Comparison of ENCODE assay signal across 21 cellular contexts in the genomic region with DNA sequence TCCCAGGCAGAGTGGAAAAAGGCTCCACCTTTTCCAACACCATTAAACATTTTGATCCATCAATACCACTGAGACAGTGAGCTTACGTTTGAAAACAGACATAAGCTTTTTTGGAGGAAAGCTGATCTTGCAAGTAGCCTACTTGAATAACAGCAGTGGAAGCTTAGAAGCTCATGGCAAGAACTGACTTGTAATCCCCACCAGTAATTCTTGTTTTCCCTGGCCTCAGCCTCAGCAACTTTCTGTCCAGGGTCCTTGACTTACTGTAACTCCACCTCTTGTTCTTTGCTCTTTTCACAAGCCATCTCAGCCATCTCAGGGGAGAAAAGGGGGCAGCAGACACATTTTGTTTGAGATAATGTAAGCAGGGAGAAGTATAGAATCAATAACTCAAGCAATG. TPM values are rescaled to one million over a fixed set of nuclear protein-coding genes. Genes with fewer than 3 reads are reported as not detected.
A peak's percentile ranks its signal among the peaks of the same experiment; 100 is the strongest.
DNase-seq lines count a peak whose midpoint lies in the region; ATAC-seq and TF ChIP-seq lines count a peak whose summit lies in the region.
"Had no signal": no experiment of that assay in that cellular context is flagged by ENCODE, and none has a peak within 500 bp of the region (broad histone marks: within the 10 kb centered on the region; RNA-seq: fewer than 3 reads in every experiment).

No MANE protein-coding gene starts in this region.

- H3K27ac Mint-ChIP-seq in stimulated activated naive CD8-positive, alpha-beta T cell treated with anti-CD3 and anti-CD28 coated beads, Interleukin-15, Interleukin-2, amounts not matched to agents 100 ng/mL and 50 ng/mL, for 24 hours, result peak overlapping the region; percentile 66
- peak overlapping the region; percentile 44 for H3K27ac Mint-ChIP-seq in activated naive CD8-positive, alpha-beta T cell treated with anti-CD3 and anti-CD28 coated beads, Interleukin-2, amount 50 U/mL, for 24 hours
- H3K27ac Mint-ChIP-seq: CD14-positive monocyte had no signal

- no peaks in the 10 kb centered on the region for H3K9me3 Mint-ChIP-seq in stimulated activated naive CD8-positive, alpha-beta T cell treated with anti-CD3 and anti-CD28 coated beads, Interleukin-15, Interleukin-2, amounts not matched to agents 100 ng/mL and 50 ng/mL, for 24 hours
- no peaks in the 10 kb centered on the region for H3K9me3 Mint-ChIP-seq in activated naive CD8-positive, alpha-beta T cell treated with anti-CD3 and anti-CD28 coated beads, Interleukin-2, amount 50 U/mL, for 24 hours

- H3K27me3 ChIP-seq in foreskin keratinocyte, result no peaks in the 10 kb centered on the region
- H3K27me3 ChIP-seq in vagina, result no peaks in the 10 kb centered on the region

- no peak for TF ChIP-seq CTCF in foreskin keratinocyte (conservative IDR thresholded peaks at IDR 0.05)
- no peak for TF ChIP-seq CTCF in vagina (IDR thresholded peaks at IDR 0.05)

- H3K4me3 Mint-ChIP-seq in stimulated activated naive CD8-positive, alpha-beta T cell treated with anti-CD3 and anti-CD28 coated beads, Interleukin-15, Interleukin-2, amounts not matched to agents 100 ng/mL and 50 ng/mL, for 24 hours, result no peak overlapping the region
- no peak overlapping the region for H3K4me3 Mint-ChIP-seq in activated naive CD8-positive, alpha-beta T cell treated with anti-CD3 and anti-CD28 coated beads, Interleukin-2, amount 50 U/mL, for 24 hours
- H3K4me3 Mint-ChIP-seq: CD14-positive monocyte had no signal

- H3K4me1 ChIP-seq in foreskin keratinocyte (peaks cover 50% of the 10 kb centered on the region), vagina (peaks cover 26% of the 10 kb centered on the region)

- no peak for DNase-seq in stimulated activated naive CD8-positive, alpha-beta T cell treated with anti-CD3 and anti-CD28 coated beads, Interleukin-15, Interleukin-2, amounts not matched to agents 100 U/mL and 50 U/mL, for 24 hours
- DNase-seq in activated naive CD8-positive, alpha-beta T cell treated with anti-CD3 and anti-CD28 coated beads, Interleukin-2, amount 50 U/mL, for 24 hours, result no peak
- DNase-seq in foreskin keratinocyte, result peak in 1 of 2 donors; percentile 69
- DNase-seq in vagina (ENCODE audit: extremely low spot score in 2 of 2), result no peak
- no peak for DNase-seq in NCI-H128 (lab: John Stamatoyannopoulos, UW; ENCODE audit: unreplicated experiment)
- no peak for DNase-seq in glomerular visceral epithelial cell (ENCODE audit: extremely low spot score)
- DNase-seq: activated gamma-delta T cell, foreskin melanocyte, hypothalamus, IMR-90, NCI-H1417 treated with DMSO at 0.1 percent for 48 hours, NCI-H2107, NCI-H510A had no signal

- H3K4me3 ChIP-seq in vagina, result no peak overlapping the region

- peak overlapping the region; percentile 38 for H3K27ac ChIP-seq in foreskin keratinocyte
- H3K27ac ChIP-seq in vagina, result peak overlapping the region; percentile 53

- H3K9me3 ChIP-seq in vagina, result no peaks in the 10 kb centered on the region

- no peak for ATAC-seq in stimulated activated naive CD8-positive, alpha-beta T cell treated with anti-CD3 and anti-CD28 coated beads, Interleukin-15, Interleukin-2, amounts not matched to agents 100 U/mL and 50 U/mL, for 24 hours
- ATAC-seq in activated naive CD8-positive, alpha-beta T cell treated with anti-CD3 and anti-CD28 coated beads, Interleukin-2, amount 50 U/mL, for 24 hours, result no peak
- ATAC-seq in foreskin keratinocyte (no peak), GM19395 (IDR thresholded peaks at IDR 0.05; ENCODE audit: unreplicated experiment) (no peak)
- ATAC-seq: sciatic nerve had no signal

- intact Hi-C loops in vagina (cut with DNase I), result no loop called here

- no peaks in the 10 kb centered on the region for H3K36me3 Mint-ChIP-seq in stimulated activated naive CD8-positive, alpha-beta T cell treated with anti-CD3 and anti-CD28 coated beads, Interleukin-15, Interleukin-2, amounts not matched to agents 100 ng/mL and 50 ng/mL, for 24 hours (ENCODE audit: low read depth)
- no peaks in the 10 kb centered on the region for H3K36me3 Mint-ChIP-seq in activated naive CD8-positive, alpha-beta T cell treated with anti-CD3 and anti-CD28 coated beads, Interleukin-2, amount 50 U/mL, for 24 hours (ENCODE audit: low read depth)
- H3K36me3 Mint-ChIP-seq: CD14-positive monocyte had no signal

- no peaks in the 10 kb centered on the region for H3K36me3 ChIP-seq in vagina

- peaks cover 6% of the 10 kb centered on the region for H3K27me3 Mint-ChIP-seq in stimulated activated naive CD8-positive, alpha-beta T cell treated with anti-CD3 and anti-CD28 coated beads, Interleukin-15, Interleukin-2, amounts not matched to agents 100 ng/mL and 50 ng/mL, for 24 hours
- H3K27me3 Mint-ChIP-seq in activated naive CD8-positive, alpha-beta T cell treated with anti-CD3 and anti-CD28 coated beads, Interleukin-2, amount 50 U/mL, for 24 hours, result no peaks in the 10 kb centered on the region

- TF ChIP-seq POLR2A in vagina (IDR thresholded peaks at IDR 0.05), result no peak

- H3K4me1 Mint-ChIP-seq in stimulated activated naive CD8-positive, alpha-beta T cell treated with anti-CD3 and anti-CD28 coated beads, Interleukin-15, Interleukin-2, amounts not matched to agents 100 ng/mL and 50 ng/mL, for 24 hours (ENCODE audit: low read depth), result peaks cover 50% of the 10 kb centered on the region
- H3K4me1 Mint-ChIP-seq in activated naive CD8-positive, alpha-beta T cell treated with anti-CD3 and anti-CD28 coated beads, Interleukin-2, amount 50 U/mL, for 24 hours, result peaks cover 42% of the 10 kb centered on the region

RNA-seq across cellular contexts. Expression of a gene that starts 12.3 kb away (rescaled TPM):
- 50.1 and 62.0 TPM in 2 replicates for total RNA-seq in foreskin keratinocyte
- polyA plus RNA-seq in foreskin keratinocyte, result 25.3 and 34.0 TPM in 2 replicates
- total RNA-seq in vagina, result 165 TPM
- total RNA-seq: IMR-90 had no signal
- polyA plus RNA-seq: AG04450, IMR-90, neural cell had no signal

RNA-seq across cellular contexts. Expression of a gene that starts 24.3 kb away (rescaled TPM):
- total RNA-seq in foreskin keratinocyte (9.8 and 11.5 TPM in 2 replicates), vagina (9.1 TPM)
- polyA plus RNA-seq in foreskin keratinocyte, result 4.2 and 4.3 TPM in 2 replicates

RNA-seq across cellular contexts. Expression of a gene that starts 28.1 kb away (rescaled TPM):
- total RNA-seq in foreskin keratinocyte (not detected in 2 replicates), vagina (6.9 TPM)
- polyA plus RNA-seq in foreskin keratinocyte, result not detected in 2 replicates
- total RNA-seq: dermis microvascular lymphatic vessel endothelial cell, IMR-90, temporal lobe had no signal
- polyA plus RNA-seq: AG04450, IMR-90, neural cell had no signal

RNA-seq across cellular contexts. Expression of a gene that starts 51.6 kb away (rescaled TPM):
- total RNA-seq in foreskin keratinocyte (not detected in 2 replicates), vagina (17.2 TPM)
- not detected in 2 replicates for polyA plus RNA-seq in foreskin keratinocyte
- total RNA-seq: IMR-90 had no signal
- polyA plus RNA-seq: AG04450, IMR-90 had no signal
